In genomic region chr12:113240395-113240794, GRCh38 we compare ENCODE assay signal across 10 cellular contexts. TPM values are rescaled to one million over a fixed set of nuclear protein-coding genes. Genes with fewer than 3 reads are reported as not detected.
DNase-seq lines count a peak whose midpoint lies in the region; ATAC-seq and TF ChIP-seq lines count a peak whose summit lies in the region.
"Had no signal": no experiment of that assay in that cellular context is flagged by ENCODE, and none has a peak within 500 bp of the region (broad histone marks: within the 10 kb centered on the region; RNA-seq: fewer than 3 reads in every experiment).

No MANE protein-coding gene starts in this region.

- peaks cover 0 to 2% of the 10 kb centered on the region in 2 donors for H3K36me3 ChIP-seq in esophagus (ENCODE audit: control insufficient read depth in 2 of 2, insufficient read depth in 2 of 2, low read length in 1 of 2)
- H3K36me3 ChIP-seq in suprapubic skin: peaks cover 6% of the 10 kb centered on the region

- peaks cover 24% of the 10 kb centered on the region for H3K4me1 Mint-ChIP-seq in activated T-cell treated with anti-CD3 and anti-CD28 coated beads, Interleukin-2, amount 50 U/mL, for 4 hours (ENCODE audit: low read depth)

- WGBS in esophagus, 2 donors: 85 to 95% methylated on average over 3 of the region's 3 CpGs
- WGBS in suprapubic skin: 82% methylated on average over 3 of the region's 3 CpGs

- ATAC-seq in GM19372 (IDR thresholded peaks at IDR 0.05; ENCODE audit: low read depth, unreplicated experiment) (peak; percentile 61), GM21515 (IDR thresholded peaks at IDR 0.05; ENCODE audit: unreplicated experiment) (no peak)
- no peak for ATAC-seq in activated T-cell treated with anti-CD3 and anti-CD28 coated beads, Interleukin-2, amount 50 U/mL, for 4 hours

- H3K4me3 Mint-ChIP-seq in activated T-cell treated with anti-CD3 and anti-CD28 coated beads, Interleukin-2, amount 50 U/mL, for 4 hours: no peak overlapping the region
- H3K4me3 Mint-ChIP-seq: activated naive CD4-positive, alpha-beta T cell treated with anti-CD3 and anti-CD28 coated beads, Interleukin-2, amount 10 ng/mL, durations not matched to agents 7 days and 5 days had no signal

- TF ChIP-seq POLR2A in suprapubic skin (IDR thresholded peaks at IDR 0.05): no peak

- no peaks in the 10 kb centered on the region for H3K27me3 Mint-ChIP-seq in activated T-cell treated with anti-CD3 and anti-CD28 coated beads, Interleukin-2, amount 50 U/mL, for 4 hours (ENCODE audit: low read depth)
- H3K27me3 Mint-ChIP-seq: activated naive CD4-positive, alpha-beta T cell treated with anti-CD3 and anti-CD28 coated beads, Interleukin-2, amount 10 ng/mL, durations not matched to agents 7 days and 5 days had no signal

- H3K9me3 ChIP-seq in esophagus (ENCODE audit: control insufficient read depth in 2 of 2, insufficient read depth in 1 of 2, low read depth in 1 of 2, low read length in 1 of 2) (no peaks in the 10 kb centered on the region), suprapubic skin (no peaks in the 10 kb centered on the region)

- no peak for TF ChIP-seq CTCF in suprapubic skin (IDR thresholded peaks at IDR 0.05)

- no peaks in the 10 kb centered on the region for H3K9me3 Mint-ChIP-seq in activated T-cell treated with anti-CD3 and anti-CD28 coated beads, Interleukin-2, amount 50 U/mL, for 4 hours
- H3K9me3 Mint-ChIP-seq: activated naive CD4-positive, alpha-beta T cell treated with anti-CD3 and anti-CD28 coated beads, Interleukin-2, amount 10 ng/mL, durations not matched to agents 7 days and 5 days had no signal

- DNase-seq in MV-4-11 (lab: John Stamatoyannopoulos, UW) (peak; percentile 80), suprapubic skin (ENCODE audit: low spot score in 2 of 2) (no peak)
- DNase-seq in activated naive CD4-positive, alpha-beta T cell (lab: John Stamatoyannopoulos, UW): no peak
- no peak for DNase-seq in activated CD8-positive, alpha-beta memory T cell treated with anti-CD3 and anti-CD28 coated beads, Interleukin-2, amount 50 U/mL, for 48 hours
- no peak for DNase-seq in activated T-cell treated with anti-CD3 and anti-CD28 coated beads, Interleukin-2, amount 50 U/mL, for 4 hours
- DNase-seq: activated naive CD4-positive, alpha-beta T cell treated with anti-CD3 and anti-CD28 coated beads, Interleukin-2, amount 10 ng/mL, durations not matched to agents 7 days and 5 days; effector CD8-positive, alpha-beta T cell had no signal

- no peaks in the 10 kb centered on the region for H3K27me3 ChIP-seq in esophagus (ENCODE audit: control insufficient read depth in 1 of 2, insufficient read depth in 2 of 2, low read length in 2 of 2)
- no peaks in the 10 kb centered on the region for H3K27me3 ChIP-seq in suprapubic skin

- H3K36me3 Mint-ChIP-seq in activated T-cell treated with anti-CD3 and anti-CD28 coated beads, Interleukin-2, amount 50 U/mL, for 4 hours (ENCODE audit: insufficient read depth): peaks cover 19% of the 10 kb centered on the region

- H3K27ac ChIP-seq in esophagus (ENCODE audit: low read depth in 2 of 2, low read length in 1 of 2): peak overlapping the region; percentile 95 to 96
- H3K27ac ChIP-seq in suprapubic skin: peak overlapping the region; percentile 86

- peaks cover 18 to 30% of the 10 kb centered on the region in 2 donors for H3K4me1 ChIP-seq in esophagus (ENCODE audit: control insufficient read depth in 2 of 2, insufficient read depth in 2 of 2, low read length in 1 of 2)
- H3K4me1 ChIP-seq in suprapubic skin: peaks cover 87% of the 10 kb centered on the region

- H3K4me3 ChIP-seq in esophagus (ENCODE audit: low read depth in 1 of 2, low read length in 2 of 2) (no peak overlapping the region), suprapubic skin (no peak overlapping the region)

- TF ChIP-seq EP300 in suprapubic skin (IDR thresholded peaks at IDR 0.05): no peak

RNA-seq across cellular contexts. Expression of gene TPCN1, which starts 19.1 kb away (rescaled TPM):
- 10 to 100 TPM; 30.9 to 57.6 TPM for polyA plus RNA-seq in esophagus
- 10 to 100 TPM; 15.5 to 74.1 (median 35.6) TPM for total RNA-seq in suprapubic skin
- total RNA-seq in activated T-cell treated with anti-CD3 and anti-CD28 coated beads, Interleukin-2, amount 50 U/mL, for 4 hours: 10 to 100 TPM; 17.5 to 23.7 (median 20.8) TPM

RNA-seq across cellular contexts. Expression of gene RITA1, which starts 54.9 kb away (rescaled TPM):
- polyA plus RNA-seq in esophagus: 10 to 100 TPM in 1 of 2 donors, 1 to 10 TPM in 1; 6.8 to 14.6 TPM
- 10 to 100 TPM; 14.7 to 21.7 (median 16.9) TPM for total RNA-seq in suprapubic skin
- total RNA-seq in activated T-cell treated with anti-CD3 and anti-CD28 coated beads, Interleukin-2, amount 50 U/mL, for 4 hours: 10 to 100 TPM; 24.6 to 31.0 (median 27.5) TPM

RNA-seq across cellular contexts. Expression of gene DDX54, which starts 55.1 kb away (rescaled TPM):
- polyA plus RNA-seq in esophagus: 10 to 100 TPM; 34.3 to 49.1 TPM
- total RNA-seq in suprapubic skin: 10 to 100 TPM; 53.9 to 71.8 (median 63.9) TPM
- 100 to 1,000 TPM; 213 to 236 (median 232) TPM for total RNA-seq in activated T-cell treated with anti-CD3 and anti-CD28 coated beads, Interleukin-2, amount 50 U/mL, for 4 hours
